ENCODE assay signal across 12 cellular contexts in genomic region chr1:62183164-62183855, GRCh38. TPM values are rescaled to one million over a fixed set of nuclear protein-coding genes. Genes with fewer than 3 reads are reported as not detected.
DNase-seq lines count a peak whose midpoint lies in the region; TF ChIP-seq lines count a peak whose summit lies in the region.
"Not testable (repeated sequence)": the region's sequence is repeated elsewhere in the genome, so short reads cannot be mapped to it uniquely, and the experiment has no call there.
"Had no signal": no experiment of that assay in that cellular context is flagged by ENCODE, and none has a peak within 500 bp of the region (broad histone marks: within the 10 kb centered on the region; RNA-seq: fewer than 3 reads in every experiment).

No MANE protein-coding gene starts in this region.

- peak overlapping the region; percentile 66 for H3K4me2 ChIP-seq in neural progenitor cell

- H3K4me1 ChIP-seq in HUES64 (ENCODE audit: insufficient read depth, low read length) (peaks cover 42% of the 10 kb centered on the region), iPS-20b (ENCODE audit: insufficient read depth, low read length) (peaks cover 43% of the 10 kb centered on the region), neural progenitor cell (peaks cover 55% of the 10 kb centered on the region)
- H3K4me1 ChIP-seq in spleen, result not testable (repeated sequence)

- H3K36me3 ChIP-seq in HUES64 (ENCODE audit: insufficient read depth, low read length); WERI-Rb-1; iPS-20b (ENCODE audit: insufficient read depth, low read depth, low read length); neural progenitor cell; spleen: not testable (repeated sequence)

- not testable (repeated sequence) for H3K79me2 ChIP-seq in neural progenitor cell (ENCODE audit: low read depth)

- H3K27ac ChIP-seq in HUES64 (ENCODE audit: low read depth, low read length), result peak overlapping the region; percentile 92; the same call in 1 of the 2 replicates
- peak overlapping the region; percentile 98 for H3K27ac ChIP-seq in WERI-Rb-1
- H3K27ac ChIP-seq in iPS-20b (ENCODE audit: low read length), result peak overlapping the region; percentile 12
- H3K27ac ChIP-seq in neural progenitor cell, result peak overlapping the region; percentile 79
- H3K27ac ChIP-seq in spleen, result not testable (repeated sequence)

- H3F3A ChIP-seq in neural progenitor cell (ENCODE audit: low read depth), result peaks cover 41% of the 10 kb centered on the region

- H3K9ac ChIP-seq in HUES64 (ENCODE audit: low read depth, low read length) (peak overlapping the region; percentile 58), iPS-20b (ENCODE audit: low read depth, low read length) (peak overlapping the region; percentile 65; the same call in 1 of the 2 replicates)
- H3K9ac ChIP-seq in neural progenitor cell, result not testable (repeated sequence)

- DNase-seq in DMS 273 treated with DMSO at 0.1 percent for 48 hours (lab: John Stamatoyannopoulos, UW) (peak; percentile 92), NCI-H524 (lab: John Stamatoyannopoulos, UW) (peak; percentile 82 to 87), WERI-Rb-1 (peak; percentile 72), neural progenitor cell (ENCODE audit: low spot score) (peak; percentile 15), spleen (peak; percentile 20)
- DNase-seq in fibroblast of pulmonary artery (ENCODE audit: low read depth), result not testable (repeated sequence)

- not testable (repeated sequence) for H3K36me3 Mint-ChIP-seq in neural progenitor cell

- not testable (repeated sequence) for H3K4me3 Mint-ChIP-seq in neural progenitor cell

- 29% methylated on average over 7 of the region's 7 CpGs for WGBS in HUES64
- WGBS in spleen, 5 donors, result 59 to 76% (median 70%) methylated on average over 7 of the region's 7 CpGs

- not testable (repeated sequence) for H3K9me3 Mint-ChIP-seq in neural progenitor cell

- not testable (repeated sequence) for TF ChIP-seq POLR2A in spleen (IDR thresholded peaks at IDR 0.05)

- intact Hi-C loops in spleen (cut with DNase I; ENCODE audit: low total_unique reads), result not testable (repeated sequence)

- TF ChIP-seq CTCF in WERI-Rb-1 (IDR thresholded peaks at IDR 0.05; ENCODE audit: low read depth, low read length); fibroblast of pulmonary artery (IDR thresholded peaks at IDR 0.05; ENCODE audit: low read length, missing control alignments); neural progenitor cell (IDR thresholded peaks at IDR 0.05); spleen (IDR thresholded peaks at IDR 0.05 in 8 of 11, conservative IDR thresholded peaks at IDR 0.05 in 3 of 11): not testable (repeated sequence)

- H3K9me3 ChIP-seq in HUES64 (ENCODE audit: insufficient read depth, low read depth, low read length); WERI-Rb-1 (ENCODE audit: severe bottlenecking); iPS-20b (ENCODE audit: insufficient read depth, low read depth, low read length); neural progenitor cell (ENCODE audit: low read depth); spleen: not testable (repeated sequence)

- H2AFZ ChIP-seq in neural progenitor cell (replicated peaks), result peak overlapping the region; percentile 53

- H3K4me3 ChIP-seq in HUES64 (ENCODE audit: low read length), result 0 out of 2 replicates have a peak overlapping the region, but pooled peaks have one; percentile 12
- H3K4me3 ChIP-seq in WERI-Rb-1 (ENCODE audit: low read depth, low read length), result peak overlapping the region; percentile 27
- H3K4me3 ChIP-seq in fibroblast of pulmonary artery (replicated peaks; ENCODE audit: low read depth, low read length), result peak overlapping the region; percentile 6
- peak overlapping the region; percentile 38; the same call in 1 of the 2 replicates for H3K4me3 ChIP-seq in iPS-20b (ENCODE audit: low read length)
- peak overlapping the region; percentile 19 for H3K4me3 ChIP-seq in neural progenitor cell
- not testable (repeated sequence) for H3K4me3 ChIP-seq in spleen

- not testable (repeated sequence) for H3K27me3 ChIP-seq in HUES64 (ENCODE audit: insufficient read depth, low read length); WERI-Rb-1 (ENCODE audit: insufficient read depth, low read depth, severe bottlenecking); iPS-20b (ENCODE audit: insufficient read depth, low read length); neural progenitor cell; spleen (replicated peaks in 1 of 7)

- peak overlapping the region; percentile 72 for H3K27ac Mint-ChIP-seq in neural progenitor cell

- H3K4me1 Mint-ChIP-seq in neural progenitor cell, result peaks cover 26% of the 10 kb centered on the region

- H3K27me3 Mint-ChIP-seq in neural progenitor cell (ENCODE audit: insufficient read depth, low read depth), result not testable (repeated sequence)

- not testable (repeated sequence) for H4K20me1 ChIP-seq in neural progenitor cell (ENCODE audit: low read depth)

RNA-seq across cellular contexts. Expression of gene L1TD1, which starts 11.3 kb away (rescaled TPM):
- polyA plus RNA-seq in HUES64 (2013, experiment 1 of 2), result 269 TPM
- 243 TPM for polyA plus RNA-seq in HUES64 (2013, experiment 2 of 2)
- 12.5 and 15.4 TPM in 2 replicates for total RNA-seq in neural progenitor cell (ENCODE audit: low replicate concordance)
- total RNA-seq in spleen, result 1 to 10 TPM in 6 of 7 donors, under 1 TPM in 1; 0.72 to 3.5 (median 1.6) TPM
- polyA plus RNA-seq in spleen, result 1 to 10 TPM in 1 of 3 donors, under 1 TPM in 2; 0.93 to 1.1 (median 0.98) TPM
- total RNA-seq: A172; CD8-positive, alpha-beta T cell; HT1080; RPMI7951 had no signal
